In the genomic region with DNA sequence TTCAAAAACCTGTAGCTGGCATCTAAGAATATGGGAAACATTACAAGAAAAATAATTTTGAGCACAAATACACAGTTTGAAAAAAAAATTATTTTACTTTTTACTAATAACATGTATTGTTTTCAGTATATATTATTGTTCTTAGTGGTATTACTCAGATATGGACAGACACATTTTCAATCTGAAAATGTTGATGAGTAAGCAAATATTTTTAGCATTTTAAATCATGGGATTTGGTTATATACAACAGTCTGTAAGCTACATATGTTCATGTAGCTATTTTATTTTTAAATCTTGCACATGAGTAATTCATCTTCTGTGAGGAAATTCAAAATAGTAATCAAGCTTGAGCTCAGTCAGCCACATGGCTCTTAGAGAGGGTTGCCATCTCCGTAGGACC, we compare ENCODE assay signal across 29 cellular contexts.
"Had no signal": no experiment of that assay in that cellular context is flagged by ENCODE, and none has a peak within 500 bp of the region (broad histone marks: within the 10 kb centered on the region; RNA-seq: fewer than 3 reads in every experiment).

No MANE protein-coding gene starts in this region.

- ATAC-seq: activated CD4-positive, CD25-positive, alpha-beta regulatory T cell treated with anti-CD3 and anti-CD28 coated beads, Interleukin-2, amount 50 U/mL, for 24 hours; activated CD8-positive, alpha-beta T cell treated with anti-CD3 and anti-CD28 coated beads for 36 hours; activated T-cell treated with anti-CD3 and anti-CD28 coated beads, Interleukin-2, amount 50 U/mL, for 4 hours; activated T-helper 17 cell treated with anti-CD3 and anti-CD28 coated beads, Interleukin-2, amount 50 U/mL, for 72 hours; T-helper 17 cell had no signal

- H3K27ac ChIP-seq: epithelial cell of prostate, esophagus squamous epithelium, WERI-Rb-1 had no signal

- FAIRE-seq: astrocyte, colon, endometrium, endothelial cell of umbilical vein had no signal

- H3K4me1 ChIP-seq: esophagus squamous epithelium had no signal

- DNase-seq: activated B cell treated with CpG ODN at 0.5 μM for 24 hours; activated CD4-positive, alpha-beta T cell treated with anti-CD3 and anti-CD28 coated beads for 48 hours; activated CD4-positive, alpha-beta T cell treated with anti-CD3 and anti-CD28 coated beads, Interleukin-2, amount 50 U/mL, for 1 hour; activated CD4-positive, alpha-beta T cell treated with anti-CD3 and anti-CD28 coated beads, Interleukin-2, amount 50 U/mL, for 48 hours; activated CD8-positive, alpha-beta memory T cell treated with anti-CD3 and anti-CD28 coated beads for 24 hours; activated CD8-positive, alpha-beta T cell treated with anti-CD3 and anti-CD28 coated beads for 36 hours; activated effector memory CD4-positive, alpha-beta T cell treated with Interleukin-2 at 50 U/mL for 16 hours; activated gamma-delta T cell treated with Interleukin-2 at 50 U/mL for 16 hours; activated naive CD4-positive, alpha-beta T cell treated with anti-CD3 and anti-CD28 coated beads, Interleukin-2, amount 50 U/mL, for 16 hours; activated naive CD4-positive, alpha-beta T cell treated with Interleukin-2 at 50 U/mL for 16 hours; activated T-cell treated with anti-CD3 and anti-CD28 coated beads, Interleukin-2, amount 50 U/mL, for 4 hours; amniotic stem cell; anterior cingulate cortex; caudate nucleus; cortex of kidney; effector CD8-positive, alpha-beta T cell; esophagus squamous epithelium; foreskin melanocyte; head of caudate nucleus; T-helper 17 cell; T1000; WERI-Rb-1 had no signal

- H3K36me3 ChIP-seq: esophagus squamous epithelium, WERI-Rb-1 had no signal

- H3K27me3 ChIP-seq: esophagus squamous epithelium had no signal

- H3K4me3 ChIP-seq: esophagus squamous epithelium had no signal

- H3K9me3 ChIP-seq: esophagus squamous epithelium had no signal
